In the genomic region with DNA sequence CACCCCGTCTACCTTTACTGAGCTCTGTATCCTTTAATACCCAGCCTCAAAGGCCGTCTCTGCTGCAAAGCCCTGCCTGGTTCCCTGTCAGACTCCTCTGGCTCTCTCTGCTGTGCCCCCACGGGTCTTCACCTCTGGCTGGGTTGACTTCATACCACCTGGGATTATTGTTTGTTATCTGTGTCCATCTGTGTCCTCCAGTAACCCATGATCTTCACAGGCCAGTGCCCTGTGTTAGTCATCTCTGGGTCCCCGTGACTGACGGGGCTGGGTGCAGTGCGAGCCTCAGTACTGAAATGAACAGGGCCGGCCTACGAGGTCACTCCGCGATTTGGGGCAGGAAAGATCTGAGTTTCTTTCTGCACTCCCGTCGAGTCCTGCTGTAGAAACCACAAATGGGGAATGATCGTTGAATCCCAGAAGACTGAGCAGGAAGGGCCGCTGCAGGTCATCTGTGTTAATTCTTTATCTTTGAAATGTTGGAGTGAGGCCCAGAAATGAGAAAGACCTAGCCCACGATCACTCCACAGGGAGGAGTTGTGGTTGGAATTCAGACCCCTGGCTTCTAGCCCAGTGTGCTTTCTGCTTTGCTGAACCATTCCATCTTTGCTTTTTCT, we compare ENCODE assay signal across 1 cellular context.
TF ChIP-seq lines count a peak whose summit lies in the region.

No MANE protein-coding gene starts in this region.

TF ChIP-seq in K562, 482 proteins besides CTCF, POLR2A, EP300 and RAD21 (continued from another document):
- TF ChIP-seq, protein P1, sequence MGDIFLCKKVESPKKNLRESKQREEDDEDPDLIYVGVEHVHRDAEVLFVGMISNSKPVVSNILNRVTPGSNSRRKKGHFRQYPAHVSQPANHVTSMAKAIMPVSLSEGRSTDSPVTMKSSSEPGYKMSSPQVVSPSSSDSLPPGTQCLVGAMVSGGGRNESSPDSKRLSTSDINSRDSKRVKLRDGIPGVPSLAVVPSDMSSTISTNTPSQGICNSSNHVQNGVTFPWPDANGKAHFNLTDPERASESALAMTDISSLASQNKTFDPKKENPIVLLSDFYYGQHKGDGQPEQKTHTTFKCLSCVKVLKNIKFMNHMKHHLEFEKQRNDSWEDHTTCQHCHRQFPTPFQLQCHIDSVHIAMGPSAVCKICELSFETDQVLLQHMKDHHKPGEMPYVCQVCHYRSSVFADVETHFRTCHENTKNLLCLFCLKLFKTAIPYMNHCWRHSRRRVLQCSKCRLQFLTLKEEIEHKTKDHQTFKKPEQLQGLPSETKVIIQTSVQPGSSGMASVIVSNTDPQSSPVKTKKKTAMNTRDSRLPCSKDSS (IDR thresholded peaks at IDR 0.05; ENCODE audit: low read depth, partially characterized antibody) = no peak
TF ChIP-seq in K562: peak in this region for 21.
